17 cellular contexts compared by ENCODE assay signal in genomic region chr9:95755421-95755730, GRCh38.
"Had no signal": no experiment of that assay in that cellular context is flagged by ENCODE, and none has a peak within 500 bp of the region (broad histone marks: within the 10 kb centered on the region; RNA-seq: fewer than 3 reads in every experiment).

No MANE protein-coding gene starts in this region.

- H3K27ac ChIP-seq: neutrophil, parathyroid adenoma had no signal

- H3K4me3 ChIP-seq: heart left ventricle, tibial nerve had no signal

- DNase-seq: activated CD4-positive, alpha-beta T cell treated with anti-CD3 and anti-CD28 coated beads, Interleukin-2, amount 50 U/mL, for 48 hours; activated CD4-positive, CD25-positive, alpha-beta regulatory T cell treated with anti-CD3 and anti-CD28 coated beads, Interleukin-2, amount 50 U/mL, for 72 hours; activated naive CD4-positive, alpha-beta T cell treated with Interleukin-2 at 50 U/mL for 16 hours; aorta; cerebellar nuclear complex; dermis blood vessel endothelial cell; effector memory CD8-positive, alpha-beta T cell; heart left ventricle; left cardiac atrium; naive B cell; stimulated activated CD4-positive, alpha-beta T cell treated with anti-CD3 and anti-CD28 coated beads, Interleukin-12 subunit alpha, Interleukin-12 subunit beta, amount 100 ng/mL, for 4 hours; stimulated activated CD4-positive, alpha-beta T cell treated with anti-CD3 and anti-CD28 coated beads, Interleukin-2, amount 100 ng/mL, for 24 hours had no signal

- H3K4me1 ChIP-seq: parathyroid adenoma had no signal

- H3K36me3 ChIP-seq: heart left ventricle, neutrophil, tibial nerve had no signal

- H3K9me3 ChIP-seq: heart left ventricle, neutrophil, tibial nerve had no signal

- H3K9ac ChIP-seq: parathyroid adenoma had no signal

- ATAC-seq: activated T-helper 17 cell treated with anti-CD3 and anti-CD28 coated beads, Interleukin-2, amount 50 U/mL, for 72 hours; effector memory CD8-positive, alpha-beta T cell; heart left ventricle; stimulated activated effector memory CD8-positive, alpha-beta T cell treated with anti-CD3 and anti-CD28 coated beads, Interleukin-12 subunit alpha, Interleukin-12 subunit beta, amount 100 ng/mL, for 72 hours had no signal

- H2AFZ ChIP-seq: parathyroid adenoma had no signal
